Comparison of ENCODE assay signal across 8 cellular contexts in the genomic region with DNA sequence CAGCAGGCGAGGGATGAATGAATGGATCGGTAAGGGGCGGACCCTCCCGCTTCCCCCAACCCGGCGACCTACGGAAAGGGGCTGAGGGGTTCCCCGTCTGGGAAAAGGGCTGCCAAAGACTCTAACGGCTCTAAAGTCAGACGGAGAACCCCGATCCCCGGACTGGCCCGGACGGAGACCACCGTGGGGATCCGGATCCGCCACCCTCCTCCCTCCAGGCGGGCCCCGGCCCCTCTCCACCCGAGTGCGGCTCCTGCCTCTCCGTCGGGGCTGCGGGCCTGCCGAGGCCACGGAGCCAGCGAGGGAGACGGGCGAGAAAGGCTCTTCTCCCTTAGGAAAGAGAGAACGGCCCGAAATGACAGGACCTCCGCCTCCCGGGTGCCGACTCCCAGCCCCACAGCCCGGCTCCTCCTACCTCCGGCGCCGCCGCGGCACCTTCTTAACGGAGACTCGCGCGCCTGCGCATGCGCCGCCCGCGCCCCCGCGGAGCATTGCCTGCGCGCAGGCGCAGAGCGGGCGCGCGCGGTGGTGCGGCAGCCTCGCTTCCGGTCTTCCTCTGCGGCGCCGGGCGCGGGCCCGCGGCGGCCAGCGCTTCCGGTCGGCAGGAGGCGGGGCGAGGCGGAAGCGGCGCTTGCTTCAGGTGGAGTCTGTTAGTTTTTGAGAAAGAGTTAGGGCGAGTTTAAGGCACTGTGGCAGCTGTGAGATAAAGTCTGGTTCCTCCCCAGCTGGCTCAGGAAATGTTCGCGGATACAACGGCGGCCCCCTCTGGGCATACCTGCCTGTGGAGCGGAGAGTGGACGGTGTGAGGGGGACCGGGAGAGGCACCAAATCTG. TPM values are rescaled to one million over a fixed set of nuclear protein-coding genes. Genes with fewer than 3 reads are reported as not detected.
DNase-seq lines count a peak whose midpoint lies in the region; ATAC-seq, FAIRE-seq and TF ChIP-seq lines count a peak whose summit lies in the region.

A gene with protein sequence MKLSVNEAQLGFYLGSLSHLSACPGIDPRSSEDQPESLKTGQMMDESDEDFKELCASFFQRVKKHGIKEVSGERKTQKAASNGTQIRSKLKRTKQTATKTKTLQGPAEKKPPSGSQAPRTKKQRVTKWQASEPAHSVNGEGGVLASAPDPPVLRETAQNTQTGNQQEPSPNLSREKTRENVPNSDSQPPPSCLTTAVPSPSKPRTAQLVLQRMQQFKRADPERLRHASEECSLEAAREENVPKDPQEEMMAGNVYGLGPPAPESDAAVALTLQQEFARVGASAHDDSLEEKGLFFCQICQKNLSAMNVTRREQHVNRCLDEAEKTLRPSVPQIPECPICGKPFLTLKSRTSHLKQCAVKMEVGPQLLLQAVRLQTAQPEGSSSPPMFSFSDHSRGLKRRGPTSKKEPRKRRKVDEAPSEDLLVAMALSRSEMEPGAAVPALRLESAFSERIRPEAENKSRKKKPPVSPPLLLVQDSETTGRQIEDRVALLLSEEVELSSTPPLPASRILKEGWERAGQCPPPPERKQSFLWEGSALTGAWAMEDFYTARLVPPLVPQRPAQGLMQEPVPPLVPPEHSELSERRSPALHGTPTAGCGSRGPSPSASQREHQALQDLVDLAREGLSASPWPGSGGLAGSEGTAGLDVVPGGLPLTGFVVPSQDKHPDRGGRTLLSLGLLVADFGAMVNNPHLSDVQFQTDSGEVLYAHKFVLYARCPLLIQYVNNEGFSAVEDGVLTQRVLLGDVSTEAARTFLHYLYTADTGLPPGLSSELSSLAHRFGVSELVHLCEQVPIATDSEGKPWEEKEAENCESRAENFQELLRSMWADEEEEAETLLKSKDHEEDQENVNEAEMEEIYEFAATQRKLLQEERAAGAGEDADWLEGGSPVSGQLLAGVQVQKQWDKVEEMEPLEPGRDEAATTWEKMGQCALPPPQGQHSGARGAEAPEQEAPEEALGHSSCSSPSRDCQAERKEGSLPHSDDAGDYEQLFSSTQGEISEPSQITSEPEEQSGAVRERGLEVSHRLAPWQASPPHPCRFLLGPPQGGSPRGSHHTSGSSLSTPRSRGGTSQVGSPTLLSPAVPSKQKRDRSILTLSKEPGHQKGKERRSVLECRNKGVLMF (N-terminal part only) (minus strand): TSS at position 462 of the 833 bp plus-strand sequence. CDS start 2,642 bp downstream, outside the sequence.

- DNase-seq in AG10803 (ENCODE audit: low read depth): peak; percentile 85
- DNase-seq in NCI-H446 treated with DMSO at 0.1 percent for 48 hours (lab: John Stamatoyannopoulos, UW): peak; percentile 75
- DNase-seq in activated CD4-positive, CD25-positive, alpha-beta regulatory T cell treated with anti-CD3 and anti-CD28 coated beads, Interleukin-2, amount 50 U/mL, for 16 hours (ENCODE audit: low read depth, low spot score): peak; percentile 77
- DNase-seq in central memory CD4-positive, alpha-beta T cell: peak; percentile 94
- peak; percentile 66 for DNase-seq in keratinocyte (ENCODE audit: low read depth, low spot score)
- peak; percentile 89 for DNase-seq in stimulated activated CD4-positive, alpha-beta T cell treated with anti-CD3 and anti-CD28 coated beads, Interleukin-12 subunit alpha, Interleukin-12 subunit beta, amount 100 ng/mL, for 4 hours

- peak; percentile 88 for TF ChIP-seq POLR2A in GM19099 (IDR thresholded peaks at IDR 0.05; ENCODE audit: extremely low read depth, insufficient read length, low read depth)

- peaks cover 43% of the 10 kb centered on the region for H3K79me2 ChIP-seq in keratinocyte (ENCODE audit: control insufficient read depth, insufficient read depth, low read length)

- H3K27ac ChIP-seq in keratinocyte (ENCODE audit: control insufficient read depth, insufficient read depth, low read length): peak within 1 kb of the TSS; percentile 51

- H3K9me1 ChIP-seq in keratinocyte (ENCODE audit: control insufficient read depth, extremely low read depth, insufficient read depth, low read length): peaks cover 3% of the 10 kb centered on the region

- H3K4me1 ChIP-seq in keratinocyte (ENCODE audit: control insufficient read depth, extremely low read depth, insufficient read depth, low read length): peaks cover 13% of the 10 kb centered on the region

- peak within 1 kb of the TSS; percentile 98 for H3K4me2 ChIP-seq in keratinocyte (ENCODE audit: control insufficient read depth, extremely low read depth, insufficient read depth, low read depth, low read length)

- TF ChIP-seq CTCF in AG10803 (conservative IDR thresholded peaks at IDR 0.05; ENCODE audit: low read length) (no peak), keratinocyte (optimal IDR thresholded peaks at IDR 0.05 in 1 of 3, IDR thresholded peaks at IDR 0.05 in 1 of 3, conservative IDR thresholded peaks at IDR 0.05 in 1 of 3; ENCODE audit: extremely low read depth in 1 of 3, insufficient read depth in 2 of 3, low read length in 3 of 3) (no peak)

- H3K9me3 ChIP-seq in keratinocyte (ENCODE audit: control insufficient read depth, low read depth, low read length): no peaks in the 10 kb centered on the region

- H3K4me3 ChIP-seq in AG10803 (ENCODE audit: low read length) (peak within 1 kb of the TSS; percentile 98), keratinocyte (ENCODE audit: control insufficient read depth in 2 of 3, extremely low read depth in 1 of 3, insufficient read depth in 2 of 3, low read depth in 1 of 3, low read length in 3 of 3) (peak within 1 kb of the TSS; percentile 93 to 97 (median 94))

- H4K20me1 ChIP-seq in keratinocyte (ENCODE audit: control insufficient read depth, extremely low read depth, insufficient read depth, low read length): no peaks in the 10 kb centered on the region

- H3K27me3 ChIP-seq in keratinocyte (ENCODE audit: control insufficient read depth, extremely low read depth, insufficient read depth, low read length): no peaks in the 10 kb centered on the region

- H3K36me3 ChIP-seq in keratinocyte (ENCODE audit: control insufficient read depth in 2 of 2, extremely low read depth in 1 of 2, insufficient read depth in 2 of 2, low read length in 2 of 2): peaks cover 6% of the 10 kb centered on the region in 2 experiments

- H2AFZ ChIP-seq in keratinocyte (ENCODE audit: control insufficient read depth, low read length): peak within 1 kb of the TSS; percentile 88

- no peak for FAIRE-seq in keratinocyte (lab: Jason Lieb, UNC)

- peak; percentile 82 for ATAC-seq in HG03354 (IDR thresholded peaks at IDR 0.05; ENCODE audit: poor library complexity, severe bottlenecking, unreplicated experiment)

- dilution Hi-C loops in keratinocyte (cut with MboI; ENCODE audit: extremely low pct_ligation_motif_present, low sequenced_read_pairs): no loop called here

- peak within 1 kb of the TSS; percentile 86 for H3K9ac ChIP-seq in keratinocyte (ENCODE audit: control insufficient read depth, extremely low read depth, insufficient read depth, low read length)

RNA-seq across cellular contexts. Expression of the gene that starts here (rescaled TPM):
- polyA plus RNA-seq in keratinocyte: 1.5 to 2.0 TPM (median 1.7 TPM) in 3 replicates
- 1.0 TPM for polyA plus RNA-seq in keratinocyte (2011; ENCODE audit: low read depth)
- 1.1 and 1.7 TPM in 2 replicates for polyA plus RNA-seq in keratinocyte (2011; cell fraction: cytosol; rRNA removed)
- polyA plus RNA-seq in keratinocyte (2011; cell fraction: nucleus; rRNA removed): 10.5 and 11.9 TPM in 2 replicates
- 1.2 and 3.3 TPM in 2 replicates for polyA plus RNA-seq in keratinocyte (2012; ENCODE audit: low replicate concordance)
- polyA minus RNA-seq in keratinocyte: 2.8 to 6.9 TPM (median 4.8 TPM) in 3 replicates
- polyA minus RNA-seq in keratinocyte (2011; cell fraction: cytosol; rRNA and poly(A)+ RNA removed): 1.7 TPM
- polyA minus RNA-seq in keratinocyte (2011; cell fraction: nucleus; rRNA and poly(A)+ RNA removed): 6.9 and 11.2 TPM in 2 replicates

Comparison
In these comparisons a context has a peak if more than half of its experiments do, and no peak if none do; other contexts are left out.
1. Peak in every context shown above with its lines: DNase-seq, ATAC-seq, H3K4me3 ChIP-seq and H3K27ac ChIP-seq.